Comparison of ENCODE assay signal across 9 cellular contexts in the genomic region with DNA sequence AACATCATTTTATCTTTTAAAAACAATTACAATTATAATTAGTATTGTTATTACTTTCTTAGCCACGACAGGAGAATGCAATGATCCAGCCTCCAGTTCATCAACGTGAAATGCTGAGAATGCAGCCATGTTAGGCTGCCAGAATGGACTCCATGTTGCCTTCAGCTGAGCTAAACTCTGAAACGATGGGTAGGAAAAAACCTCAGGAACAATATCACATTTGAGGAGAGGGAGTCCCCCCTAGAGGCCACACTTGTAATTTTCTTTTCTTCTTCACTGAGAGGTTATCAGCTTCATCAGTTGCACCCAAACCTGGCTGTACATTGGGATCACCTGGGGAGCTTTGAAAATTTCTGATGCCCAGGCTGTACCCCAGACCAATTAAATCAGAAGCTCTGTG. TPM values are rescaled to one million over a fixed set of nuclear protein-coding genes. Genes with fewer than 3 reads are reported as not detected.
DNase-seq lines count a peak whose midpoint lies in the region; ATAC-seq and TF ChIP-seq lines count a peak whose summit lies in the region.
"Had no signal": no experiment of that assay in that cellular context is flagged by ENCODE, and none has a peak within 500 bp of the region (broad histone marks: within the 10 kb centered on the region; RNA-seq: fewer than 3 reads in every experiment).

No MANE protein-coding gene starts in this region.

- H3K4me3 ChIP-seq in HCT116 (replicated peaks in 1 of 2; ENCODE audit: low read depth in 1 of 2, low read length in 2 of 2): no peak overlapping the region

- H3K4me1 ChIP-seq in HCT116 (ENCODE audit: control insufficient read depth in 1 of 2, insufficient read depth in 2 of 2, low read length in 2 of 2): no peaks in the 10 kb centered on the region

- no peak overlapping the region for H3K27ac ChIP-seq in HCT116 (ENCODE audit: low read depth, low read length)

- peak overlapping the region; percentile 52 for H2AFZ ChIP-seq in HCT116 (ENCODE audit: low read depth, low read length, poor library complexity, severe bottlenecking)

- no peak for TF ChIP-seq POLR2A in HCT116 (IDR thresholded peaks at IDR 0.05; ENCODE audit: borderline replicate concordance, extremely low read depth, insufficient read depth, insufficient read length)

- RAD21 ChIA-PET in HCT116 (lab: Charles Lee; ENCODE audit: low non-redundant PET in 1 of 2, low total read pairs in 2 of 2, uncharacterized antibody in 2 of 2, unreplicated experiment in 2 of 2): no interaction called here

- H3K27me3 ChIP-seq in HCT116 (ENCODE audit: insufficient read depth, low read length): no peaks in the 10 kb centered on the region

- TF ChIP-seq CTCF in HCT116 (IDR thresholded peaks at IDR 0.05 in 2 of 3, conservative IDR thresholded peaks at IDR 0.05 in 1 of 3; ENCODE audit: borderline replicate concordance in 1 of 3, insufficient read depth in 1 of 3, low read depth in 2 of 3, low read length in 2 of 3): peak; percentile 26 to 47 (median 28); a peak in 4 of 6 replicates

- H3K36me3 ChIP-seq in HCT116 (ENCODE audit: control insufficient read depth in 1 of 2, insufficient read depth in 2 of 2, low read length in 2 of 2): no peaks in the 10 kb centered on the region

- no peak overlapping the region for H3K4me2 ChIP-seq in HCT116 (ENCODE audit: low read length)

- CTCF ChIA-PET in HCT116 (lab: Charles Lee): interaction anchor here (1.0 to 2.1 kb wide), 7 partner anchors 9 to 382 kb away, joined by 3 to 12 read pairs (median 4); no protein-coding TSS in a partner anchor

- H3K9ac ChIP-seq in HCT116 (ENCODE audit: low read length): no peak overlapping the region

- H4K20me1 ChIP-seq in HCT116 (ENCODE audit: insufficient read depth): no peaks in the 10 kb centered on the region

- intact Hi-C loops in HCT116 (cut with micrococcal nuclease): no loop called here

- ATAC-seq in HCT116 (peak; percentile 79), SK-N-SH treated with all-trans-retinoic acid at 6 μM for 48 hours (peak; percentile 80), GM21423 (IDR thresholded peaks at IDR 0.05; ENCODE audit: unreplicated experiment) (no peak), GM19455 (IDR thresholded peaks at IDR 0.05; ENCODE audit: unreplicated experiment) (no peak)

- DNase-seq in AML-193 (lab: John Stamatoyannopoulos, UW) (peak; percentile 7 to 27), HCT116 (ENCODE audit: low read depth, low spot score) (peak; percentile 18), iPS-NIHi11 (ENCODE audit: low spot score) (peak; percentile 61), retina (no peak)
- no peak for DNase-seq in stimulated activated CD4-positive, alpha-beta T cell treated with anti-CD3 and anti-CD28 coated beads, Interleukin-15, amount 100 ng/mL, for 24 hours
- DNase-seq: activated T-cell treated with anti-CD3 and anti-CD28 coated beads, Interleukin-2, amount 50 U/mL, for 24 hours had no signal

- BruUV-seq in HCT116 (replicated peaks; lab: Mats Ljungman, UMichigan): no TSS peak

- no peaks in the 10 kb centered on the region for H3K9me3 ChIP-seq in HCT116 (ENCODE audit: control insufficient read depth in 1 of 2, insufficient read depth in 1 of 2, low read depth in 1 of 2, low read length in 2 of 2)

- no peaks in the 10 kb centered on the region for H3K79me2 ChIP-seq in HCT116 (ENCODE audit: insufficient read depth, low read length)

- no peaks in the 10 kb centered on the region for H3K9me2 ChIP-seq in HCT116 (ENCODE audit: insufficient read depth)

- POLR2A ChIA-PET in HCT116 (lab: Charles Lee): no interaction called here

- TF ChIP-seq RAD21 in HCT116 (IDR thresholded peaks at IDR 0.05; ENCODE audit: low read depth): peak; percentile 62

TF ChIP-seq in HCT116, 20 proteins besides CTCF, POLR2A, EP300 and RAD21:
- TF ChIP-seq YY1 (IDR thresholded peaks at IDR 0.05; ENCODE audit: extremely low read depth, insufficient replicate concordance, low read depth, low read length) (peak; percentile 87), FOSL1 (IDR thresholded peaks at IDR 0.05; ENCODE audit: low read depth) (no peak), SIN3A (IDR thresholded peaks at IDR 0.05; ENCODE audit: low read depth) (no peak)

TF ChIP-seq in SK-N-SH treated with all-trans-retinoic acid at 6 μM for 48 hours, 23 proteins besides CTCF, POLR2A, EP300 and RAD21:
- TF ChIP-seq OSR1 (CRISPR knock-in tag; IDR thresholded peaks at IDR 0.05) (no peak), ZFP30 (CRISPR knock-in tag; IDR thresholded peaks at IDR 0.05) (no peak), ZNF565 (CRISPR knock-in tag; conservative IDR thresholded peaks at IDR 0.05; ENCODE audit: low read depth) (no peak), ESRRG (CRISPR knock-in tag; IDR thresholded peaks at IDR 0.05) (no peak), ARNTL (CRISPR knock-in tag; IDR thresholded peaks at IDR 0.05; ENCODE audit: borderline replicate concordance, low read depth) (no peak), CSDC2 (CRISPR knock-in tag; IDR thresholded peaks at IDR 0.05) (no peak), TCF4 (CRISPR knock-in tag; IDR thresholded peaks at IDR 0.05; ENCODE audit: borderline replicate concordance) (no peak), TOX (CRISPR knock-in tag; IDR thresholded peaks at IDR 0.05; ENCODE audit: borderline replicate concordance) (no peak), ISL1 (CRISPR knock-in tag; IDR thresholded peaks at IDR 0.05) (no peak), ZNF8 (CRISPR knock-in tag; IDR thresholded peaks at IDR 0.05) (no peak), RARB (CRISPR knock-in tag; IDR thresholded peaks at IDR 0.05) (no peak), PPARA (CRISPR knock-in tag; IDR thresholded peaks at IDR 0.05; ENCODE audit: borderline replicate concordance) (no peak)
- TF ChIP-seq, protein P1, sequence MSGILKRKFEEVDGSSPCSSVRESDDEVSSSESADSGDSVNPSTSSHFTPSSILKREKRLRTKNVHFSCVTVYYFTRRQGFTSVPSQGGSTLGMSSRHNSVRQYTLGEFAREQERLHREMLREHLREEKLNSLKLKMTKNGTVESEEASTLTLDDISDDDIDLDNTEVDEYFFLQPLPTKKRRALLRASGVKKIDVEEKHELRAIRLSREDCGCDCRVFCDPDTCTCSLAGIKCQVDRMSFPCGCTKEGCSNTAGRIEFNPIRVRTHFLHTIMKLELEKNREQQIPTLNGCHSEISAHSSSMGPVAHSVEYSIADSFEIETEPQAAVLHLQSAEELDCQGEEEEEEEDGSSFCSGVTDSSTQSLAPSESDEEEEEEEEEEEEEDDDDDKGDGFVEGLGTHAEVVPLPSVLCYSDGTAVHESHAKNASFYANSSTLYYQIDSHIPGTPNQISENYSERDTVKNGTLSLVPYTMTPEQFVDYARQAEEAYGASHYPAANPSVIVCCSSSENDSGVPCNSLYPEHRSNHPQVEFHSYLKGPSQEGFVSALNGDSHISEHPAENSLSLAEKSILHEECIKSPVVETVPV (CRISPR knock-in tag; IDR thresholded peaks at IDR 0.05): no peak
- TF ChIP-seq, protein P2, sequence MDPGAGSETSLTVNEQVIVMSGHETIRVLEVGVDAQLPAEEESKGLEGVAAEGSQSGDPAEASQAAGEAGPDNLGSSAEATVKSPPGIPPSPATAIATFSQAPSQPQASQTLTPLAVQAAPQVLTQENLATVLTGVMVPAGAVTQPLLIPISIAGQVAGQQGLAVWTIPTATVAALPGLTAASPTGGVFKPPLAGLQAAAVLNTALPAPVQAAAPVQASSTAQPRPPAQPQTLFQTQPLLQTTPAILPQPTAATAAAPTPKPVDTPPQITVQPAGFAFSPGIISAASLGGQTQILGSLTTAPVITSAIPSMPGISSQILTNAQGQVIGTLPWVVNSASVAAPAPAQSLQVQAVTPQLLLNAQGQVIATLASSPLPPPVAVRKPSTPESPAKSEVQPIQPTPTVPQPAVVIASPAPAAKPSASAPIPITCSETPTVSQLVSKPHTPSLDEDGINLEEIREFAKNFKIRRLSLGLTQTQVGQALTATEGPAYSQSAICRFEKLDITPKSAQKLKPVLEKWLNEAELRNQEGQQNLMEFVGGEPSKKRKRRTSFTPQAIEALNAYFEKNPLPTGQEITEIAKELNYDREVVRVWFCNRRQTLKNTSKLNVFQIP (CRISPR knock-in tag; IDR thresholded peaks at IDR 0.05; ENCODE audit: borderline replicate concordance, low read depth): no peak

RNA-seq across cellular contexts. Expression of a gene that starts 34.6 kb away (rescaled TPM):
- 33.2 TPM for total RNA-seq in HCT116 (2021; ENCODE audit: unreplicated experiment)
- polyA plus RNA-seq in HCT116 (2012): 5.4 and 9.9 TPM in 2 replicates

Comparison
In these comparisons a context has a peak if more than half of its experiments do, and no peak if none do; other contexts are left out.
1. DNase-seq: peak in AML-193 (2 of 2), HCT116 (single experiment) and iPS-NIHi11 (single experiment); none in retina (single experiment) and stimulated activated CD4-positive, alpha-beta T cell treated with anti-CD3 and anti-CD28 coated beads, Interleukin-15, amount 100 ng/mL, for 24 hours (single experiment).
2. ATAC-seq: peak in HCT116 (single experiment) and SK-N-SH treated with all-trans-retinoic acid at 6 μM for 48 hours (single experiment); none in GM21423 (single experiment) and GM19455 (single experiment).